In genomic region chr16:81624718-81625543, GRCh38 we compare ENCODE assay signal across 11 cellular contexts.
DNase-seq lines count a peak whose midpoint lies in the region; ATAC-seq, FAIRE-seq and TF ChIP-seq lines count a peak whose summit lies in the region.
"Had no signal": no experiment of that assay in that cellular context is flagged by ENCODE, and none has a peak within 500 bp of the region (broad histone marks: within the 10 kb centered on the region; RNA-seq: fewer than 3 reads in every experiment).

No MANE protein-coding gene starts in this region.

- TF ChIP-seq CTCF in A549 (IDR thresholded peaks at IDR 0.05) (no peak), VCaP (conservative IDR thresholded peaks at IDR 0.05) (no peak), liver (IDR thresholded peaks at IDR 0.05; ENCODE audit: low read depth, low read length, missing input control) (no peak)

- no peak for TF ChIP-seq RAD21 in A549 (conservative IDR thresholded peaks at IDR 0.05 in 1 of 2, IDR thresholded peaks at IDR 0.05 in 1 of 2)
- no peak for TF ChIP-seq RAD21 in liver (IDR thresholded peaks at IDR 0.05)

- H3K4me1 ChIP-seq in A549 (peaks cover 51% of the 10 kb centered on the region), liver (ENCODE audit: control insufficient read depth in 4 of 4, insufficient read depth in 4 of 4, low read length in 3 of 4) (peaks cover 0 to 19% (median 8%) of the 10 kb centered on the region in 4 donors)

- peaks cover 0 to 8% (median 3%) of the 10 kb centered on the region in 4 donors for H3K36me3 ChIP-seq in liver (ENCODE audit: control insufficient read depth in 4 of 4, insufficient read depth in 3 of 4, low read depth in 1 of 4, low read length in 3 of 4)

- TF ChIP-seq EP300 in A549 (IDR thresholded peaks at IDR 0.05) = no peak

- DNase-seq in A549 (ENCODE audit: low read depth in 1 of 2, low spot score in 1 of 2) = no peak
- DNase-seq in NCI-H1048 (lab: John Stamatoyannopoulos, UW) = no peak
- DNase-seq in A172 (ENCODE audit: low spot score) = no peak
- no peak for DNase-seq in GM12891 (ENCODE audit: insufficient read length, low spot score)
- DNase-seq: mesendoderm, MM.1S had no signal

- no peak for FAIRE-seq in A549 (lab: Jason Lieb, UNC)
- no peak for FAIRE-seq in GM12891 (lab: Jason Lieb, UNC)
- FAIRE-seq: TTC549 had no signal

- H3K27ac ChIP-seq in A549 (peak overlapping the region; percentile 49 to 81), VCaP (peak overlapping the region; percentile 27; the same call in 1 of the 2 replicates), liver (ENCODE audit: low read depth in 1 of 2, low read length in 2 of 2) (peak overlapping the region; percentile 17 to 32)

- H3K4me3 ChIP-seq in A549 (no peak overlapping the region), liver (ENCODE audit: low read depth in 1 of 3, low read length in 3 of 3) (no peak overlapping the region)

- no peak for ATAC-seq in A549
- peak; percentile 29 for ATAC-seq in GM21367 (IDR thresholded peaks at IDR 0.05; ENCODE audit: unreplicated experiment)
- no peak for ATAC-seq in HG03045 (IDR thresholded peaks at IDR 0.05; ENCODE audit: unreplicated experiment)

- no peak overlapping the region for H3K9ac ChIP-seq in liver (ENCODE audit: low read depth in 1 of 2, low read length in 2 of 2)

- CTCF ChIA-PET in A549 (lab: Yijun Ruan, JAX) = interaction anchor here (0.7 to 6.3 kb wide), 9 partner anchors 13 to 259 kb away, joined by 3 to 40 read pairs (median 5); no protein-coding TSS in a partner anchor

- POLR2A ChIA-PET in A549 (lab: Yijun Ruan, JAX) = no interaction called here

- H3K4me2 ChIP-seq in A549 = peak overlapping the region; percentile 2; the same call in 2 of the 3 replicates

- 91% methylated on average over 11 of the region's 11 CpGs for whole genome bisulfite sequencing in A549 (ENCODE audit: missing lambda C conversion rate)
- 64% methylated on average over 11 of the region's 11 CpGs for WGBS in liver

- H3K9me3 ChIP-seq in A549 (no peaks in the 10 kb centered on the region), liver (ENCODE audit: control insufficient read depth in 4 of 4, low read length in 3 of 4) (no peaks in the 10 kb centered on the region)

- H3K27me3 ChIP-seq in liver (ENCODE audit: control insufficient read depth in 4 of 4, insufficient read depth in 4 of 4, low read length in 3 of 4) = no peaks in the 10 kb centered on the region

- no peak for TF ChIP-seq POLR2A in A549 (IDR thresholded peaks at IDR 0.05; ENCODE audit: low read length)
- TF ChIP-seq POLR2A in GM12891 (IDR thresholded peaks at IDR 0.05; ENCODE audit: low read depth, low read length) = no peak

TF ChIP-seq in A549, 52 proteins besides CTCF, POLR2A, EP300 and RAD21:
- TF ChIP-seq HMGXB4 (CRISPR knock-in tag; IDR thresholded peaks at IDR 0.05; ENCODE audit: borderline replicate concordance) (no peak), PBX3 (IDR thresholded peaks at IDR 0.05) (no peak)

TF ChIP-seq in liver, 16 proteins besides CTCF, POLR2A, EP300 and RAD21:
- no peak for TF ChIP-seq SP1 (IDR thresholded peaks at IDR 0.05)

TF ChIP-seq in GM12891, 5 proteins besides CTCF, POLR2A, EP300 and RAD21:
- TF ChIP-seq POU2F2 (IDR thresholded peaks at IDR 0.05; ENCODE audit: low read depth, low read length) = no peak
- no peak for TF ChIP-seq PAX5 (IDR thresholded peaks at IDR 0.05; ENCODE audit: insufficient read depth, low read length, severe bottlenecking)
- no peak for TF ChIP-seq TAF1 (IDR thresholded peaks at IDR 0.05; ENCODE audit: low read depth, low read length)
- TF ChIP-seq POLR2AphosphoS5 (IDR thresholded peaks at IDR 0.05; ENCODE audit: low read depth, low read length) = no peak
- TF ChIP-seq SPI1 (IDR thresholded peaks at IDR 0.05; ENCODE audit: low read depth, low read length) = no peak
